In genomic region chr3:40103829-40104228, GRCh38 we compare ENCODE assay signal across 26 cellular contexts.
"Had no signal": no experiment of that assay in that cellular context is flagged by ENCODE, and none has a peak within 500 bp of the region (broad histone marks: within the 10 kb centered on the region; RNA-seq: fewer than 3 reads in every experiment).

No MANE protein-coding gene starts in this region.

- H3K27ac ChIP-seq: left ventricle myocardium inferior, ovary, skin epidermis, stomach, testis, thyroid gland, transverse colon, upper lobe of right lung had no signal

- H3K36me3 ChIP-seq: left ventricle myocardium inferior, ovary, stomach, thyroid gland, transverse colon, upper lobe of right lung had no signal

- H3K4me3 ChIP-seq: left ventricle myocardium inferior, lung, mucosa of descending colon, ovary, skin epidermis, stomach, testis, thyroid gland, transverse colon, upper lobe of right lung had no signal

- ATAC-seq: mucosa of descending colon; naive thymus-derived CD4-positive, alpha-beta T cell; natural killer cell treated with Interleukin-12 subunit alpha and Interleukin-12 subunit beta and Interleukin-15 and Interleukin-18, amount 100 ng/mL, for 72 hours; right cardiac atrium; sciatic nerve; stimulated activated naive B cell treated with anti-CD40 and anti-IgM and Interleukin-4, amounts not matched to agents 10 μg/mL and 1 μg/mL and 100 μg/mL, for 72 hours; stimulated activated naive CD8-positive, alpha-beta T cell treated with anti-CD3 and anti-CD28 coated beads, Interleukin-15, Interleukin-2, amounts not matched to agents 100 U/mL and 50 U/mL, for 24 hours; upper lobe of right lung had no signal

- H3K27me3 ChIP-seq: ovary, stomach, testis, thyroid gland, transverse colon, upper lobe of right lung had no signal

- H3K4me1 ChIP-seq: left ventricle myocardium inferior, testis, thyroid gland, transverse colon, upper lobe of right lung had no signal

- FAIRE-seq: keratinocyte, urothelium cell line had no signal

- H3K4me1 Mint-ChIP-seq: naive thymus-derived CD4-positive, alpha-beta T cell; stimulated activated naive B cell treated with anti-CD40 and anti-IgM and Interleukin-4, amounts not matched to agents 10 μg/mL and 1 μg/mL and 100 μg/mL, for 72 hours had no signal

- H3K27ac Mint-ChIP-seq: naive thymus-derived CD4-positive, alpha-beta T cell; natural killer cell treated with Interleukin-12 subunit alpha and Interleukin-12 subunit beta and Interleukin-15 and Interleukin-18, amount 100 ng/mL, for 72 hours; progenitor cell of endocrine pancreas; stimulated activated naive B cell treated with anti-CD40 and anti-IgM and Interleukin-4, amounts not matched to agents 10 μg/mL and 1 μg/mL and 100 μg/mL, for 72 hours had no signal

- H3K36me3 Mint-ChIP-seq: naive thymus-derived CD4-positive, alpha-beta T cell; natural killer cell treated with Interleukin-12 subunit alpha and Interleukin-12 subunit beta and Interleukin-15 and Interleukin-18, amount 100 ng/mL, for 72 hours; stimulated activated naive B cell treated with anti-CD40 and anti-IgM and Interleukin-4, amounts not matched to agents 10 μg/mL and 1 μg/mL and 100 μg/mL, for 72 hours had no signal

- H3K4me3 Mint-ChIP-seq: naive thymus-derived CD4-positive, alpha-beta T cell; natural killer cell treated with Interleukin-12 subunit alpha and Interleukin-12 subunit beta and Interleukin-15 and Interleukin-18, amount 100 ng/mL, for 72 hours; stimulated activated naive B cell treated with anti-CD40 and anti-IgM and Interleukin-4, amounts not matched to agents 10 μg/mL and 1 μg/mL and 100 μg/mL, for 72 hours had no signal

- DNase-seq: hippocampal formation; left ventricle myocardium inferior; midbrain; mucosa of descending colon; naive thymus-derived CD4-positive, alpha-beta T cell; ovary; retina; right cardiac atrium; stimulated activated CD4-positive, alpha-beta T cell treated with anti-CD3 and anti-CD28 coated beads, Interleukin-12 subunit alpha, Interleukin-12 subunit beta, amount 100 ng/mL, for 4 hours; stimulated activated CD4-positive, alpha-beta T cell treated with anti-CD3 and anti-CD28 coated beads, Interleukin-15, amount 100 ng/mL, for 24 hours; stimulated activated CD4-positive, alpha-beta T cell treated with anti-CD3 and anti-CD28 coated beads, Interleukin-2, amount 100 ng/mL, for 24 hours; stimulated activated CD4-positive, alpha-beta T cell treated with anti-CD3 and anti-CD28 coated beads, Interleukin-4, amount 100 ng/mL, for 1 hour; stimulated activated naive B cell treated with anti-CD40 and anti-IgM and Interleukin-4, amounts not matched to agents 10 μg/mL and 1 μg/mL and 100 μg/mL, for 72 hours; stimulated activated naive CD8-positive, alpha-beta T cell treated with anti-CD3 and anti-CD28 coated beads, Interleukin-15, Interleukin-2, amounts not matched to agents 100 U/mL and 50 U/mL, for 24 hours; stomach; testis; thyroid gland; transverse colon; upper lobe of right lung had no signal
